Comparison of ENCODE assay signal across 1 cellular context in genomic region chr17:28745052-28745776, GRCh38.
TF ChIP-seq lines count a peak whose summit lies in the region.

No MANE protein-coding gene starts in this region.

TF ChIP-seq in HepG2, 621 proteins besides CTCF, POLR2A, EP300 and RAD21 (continued from another document and continues in another):
- TF ChIP-seq RBAK (CRISPR knock-in tag; IDR thresholded peaks at IDR 0.05) (no peak), MAFF (IDR thresholded peaks at IDR 0.05; ENCODE audit: low read depth, low read length) (no peak), ZNF672 (CRISPR knock-in tag; IDR thresholded peaks at IDR 0.05) (peak; percentile 78; the same call in 1 of the 2 replicates), NFKB2 (CRISPR knock-in tag; IDR thresholded peaks at IDR 0.05; ENCODE audit: borderline replicate concordance) (peak; percentile 35; the same call in 1 of the 2 replicates), THAP11 (CRISPR knock-in tag; IDR thresholded peaks at IDR 0.05) (peak; percentile 54; the same call in 1 of the 2 replicates), ZNF501 (CRISPR knock-in tag; IDR thresholded peaks at IDR 0.05) (no peak; the same call in 1 of the 2 replicates), ZBTB40 (IDR thresholded peaks at IDR 0.05) (no peak), ZBTB40 (CRISPR knock-in tag; IDR thresholded peaks at IDR 0.05) (no peak), HMGXB4 (CRISPR knock-in tag; IDR thresholded peaks at IDR 0.05; ENCODE audit: borderline replicate concordance in 1 of 2, low read depth in 1 of 2) (peak; percentile 65 to 70), MEF2D (CRISPR knock-in tag; IDR thresholded peaks at IDR 0.05) (no peak), ZNF282 (IDR thresholded peaks at IDR 0.05; ENCODE audit: partially characterized antibody) (no peak), MXI1 (IDR thresholded peaks at IDR 0.05; ENCODE audit: borderline replicate concordance, low read depth, low read length) (peak; percentile 62; the same call in 1 of the 3 replicates), ZNF567 (CRISPR knock-in tag; IDR thresholded peaks at IDR 0.05; ENCODE audit: borderline replicate concordance) (no peak), HNRNPH1 (optimal IDR thresholded peaks at IDR 0.05; ENCODE audit: low read depth, low read length) (peak; percentile 84), REST (IDR thresholded peaks at IDR 0.05; ENCODE audit: borderline replicate concordance in 1 of 2, low read depth in 1 of 2, low read length in 2 of 2) (0 out of 4 replicates have a peak, but pooled peaks of 1 of the 2 experiments have one; percentile 11), EEA1 (CRISPR knock-in tag; IDR thresholded peaks at IDR 0.05; ENCODE audit: borderline replicate concordance) (no peak; the same call in 1 of the 2 replicates), ARID2 (CRISPR knock-in tag; IDR thresholded peaks at IDR 0.05; ENCODE audit: borderline replicate concordance) (no peak), ZNF335 (CRISPR knock-in tag; IDR thresholded peaks at IDR 0.05) (no peak), MYPOP (CRISPR knock-in tag; IDR thresholded peaks at IDR 0.05) (no peak; the same call in 1 of the 2 replicates), ELF3 (CRISPR knock-in tag; IDR thresholded peaks at IDR 0.05) (peak; percentile 63), SP5 (CRISPR knock-in tag; IDR thresholded peaks at IDR 0.05; ENCODE audit: borderline replicate concordance, low read depth) (peak; percentile 61), PHB2 (IDR thresholded peaks at IDR 0.05; ENCODE audit: partially characterized antibody) (no peak), KDM2A (CRISPR knock-in tag; IDR thresholded peaks at IDR 0.05; ENCODE audit: borderline replicate concordance, low read depth) (peak; percentile 59; the same call in 1 of the 2 replicates), SMYD3 (CRISPR knock-in tag; IDR thresholded peaks at IDR 0.05) (no peak), ZNF646 (CRISPR knock-in tag; IDR thresholded peaks at IDR 0.05) (no peak), ZNF20 (CRISPR knock-in tag; IDR thresholded peaks at IDR 0.05) (no peak), GPN1 (CRISPR knock-in tag; IDR thresholded peaks at IDR 0.05; ENCODE audit: borderline replicate concordance) (no peak), TP53 (CRISPR knock-in tag; conservative IDR thresholded peaks at IDR 0.05) (no peak), ZNF761 (CRISPR knock-in tag; conservative IDR thresholded peaks at IDR 0.05) (0 out of 2 replicates have a peak, but pooled peaks have one; percentile 29), HBP1 (CRISPR knock-in tag; IDR thresholded peaks at IDR 0.05; ENCODE audit: low read depth) (no peak), WIZ (CRISPR knock-in tag; IDR thresholded peaks at IDR 0.05) (no peak), ETV6 (CRISPR knock-in tag; conservative IDR thresholded peaks at IDR 0.05) (no peak), ZNF292 (CRISPR knock-in tag; IDR thresholded peaks at IDR 0.05; ENCODE audit: borderline replicate concordance, low read depth) (peak; percentile 73), ZNF782 (CRISPR knock-in tag; IDR thresholded peaks at IDR 0.05; ENCODE audit: borderline replicate concordance) (0 out of 2 replicates have a peak, but pooled peaks have one; percentile 41), PAX8 (CRISPR knock-in tag; IDR thresholded peaks at IDR 0.05; ENCODE audit: borderline replicate concordance) (no peak)
